9 cellular contexts compared by ENCODE assay signal in genomic region chr1:2682879-2683805, GRCh38. TPM values are rescaled to one million over a fixed set of nuclear protein-coding genes. Genes with fewer than 3 reads are reported as not detected.
DNase-seq lines count a peak whose midpoint lies in the region; ATAC-seq and TF ChIP-seq lines count a peak whose summit lies in the region.
"Not testable (repeated sequence)": the region's sequence is repeated elsewhere in the genome, so short reads cannot be mapped to it uniquely, and the experiment has no call there.
"Had no signal": no experiment of that assay in that cellular context is flagged by ENCODE, and none has a peak within 500 bp of the region (broad histone marks: within the 10 kb centered on the region; RNA-seq: fewer than 3 reads in every experiment).

No MANE protein-coding gene starts in this region.

- not testable (repeated sequence) for H3K36me3 Mint-ChIP-seq in activated B cell treated with CpG ODN at 0.5 μM for 24 hours (ENCODE audit: low read depth); natural killer cell treated with Interleukin-12 subunit alpha and Interleukin-12 subunit beta and Interleukin-15 and Interleukin-18, amount 100 ng/mL, for 72 hours

- not testable (repeated sequence) for TF ChIP-seq CTCF in activated B cell treated with CpG ODN at 0.5 μM for 24 hours (IDR thresholded peaks at IDR 0.05); mammary epithelial cell (conservative IDR thresholded peaks at IDR 0.05 in 1 of 2, IDR thresholded peaks at IDR 0.05 in 1 of 2; ENCODE audit: extremely low read depth in 1 of 2, insufficient read depth in 1 of 2, low read depth in 1 of 2, low read length in 2 of 2)

- in situ Hi-C loops in mammary epithelial cell (cut with MboI; ENCODE audit: low sequenced_read_pairs in 2 of 2) = not testable (repeated sequence)

- H3K9ac ChIP-seq in mammary epithelial cell (ENCODE audit: insufficient read depth, low read length) = not testable (repeated sequence)

- not testable (repeated sequence) for H3K4me3 Mint-ChIP-seq in activated B cell treated with CpG ODN at 0.5 μM for 24 hours; natural killer cell treated with Interleukin-12 subunit alpha and Interleukin-12 subunit beta and Interleukin-15 and Interleukin-18, amount 100 ng/mL, for 72 hours

- WGBS in mammary epithelial cell (ENCODE audit: low coverage, missing lambda C conversion rate) = 26% methylated on average over 16 of the region's 21 CpGs

- H3K9me3 Mint-ChIP-seq in activated B cell treated with CpG ODN at 0.5 μM for 24 hours; natural killer cell treated with Interleukin-12 subunit alpha and Interleukin-12 subunit beta and Interleukin-15 and Interleukin-18, amount 100 ng/mL, for 72 hours: not testable (repeated sequence)

- H3K27me3 ChIP-seq in mammary epithelial cell (ENCODE audit: insufficient read depth, low read length) = not testable (repeated sequence)

- H3K79me2 ChIP-seq in mammary epithelial cell (ENCODE audit: insufficient read depth, low read length) = not testable (repeated sequence)

- dilution Hi-C loops in mammary epithelial cell (cut with HindIII; ENCODE audit: low sequenced_read_pairs) = not testable (repeated sequence)

- DNase-seq in EL (peak; percentile 0), activated B cell treated with CpG ODN at 0.5 μM for 24 hours (peak; percentile 17), mammary epithelial cell (peak; percentile 0), cardiac septum (ENCODE audit: low spot score) (peak; percentile 75), left kidney (ENCODE audit: low read depth, low spot score) (peak; percentile 0), superior temporal gyrus (ENCODE audit: extremely low spot score) (peak; percentile 0)
- DNase-seq in natural killer cell treated with Interleukin-12 subunit alpha and Interleukin-12 subunit beta and Interleukin-15 and Interleukin-18, amount 100 ng/mL, for 72 hours (ENCODE audit: low spot score) = peak; percentile 57

- H3K4me3 ChIP-seq in mammary epithelial cell (replicated peaks in 1 of 3; ENCODE audit: insufficient read depth in 1 of 3, low read depth in 2 of 3, low read length in 3 of 3) = not testable (repeated sequence)

- not testable (repeated sequence) for H4K20me1 ChIP-seq in mammary epithelial cell (ENCODE audit: insufficient read depth, low read length)

- not testable (repeated sequence) for H2AFZ ChIP-seq in mammary epithelial cell (ENCODE audit: low read depth, low read length)

- H3K36me3 ChIP-seq in mammary epithelial cell (ENCODE audit: insufficient read depth, low read length) = not testable (repeated sequence)

- not testable (repeated sequence) for BruUV-seq in mammary epithelial cell (replicated peaks; lab: Mats Ljungman, UMichigan)

- CTCF ChIA-PET in activated B cell treated with CpG ODN at 0.5 μM for 24 hours (lab: Charles Lee); mammary epithelial cell (lab: Charles Lee; ENCODE audit: low non-redundant PET): not testable (repeated sequence)

- not testable (repeated sequence) for H3K4me1 Mint-ChIP-seq in activated B cell treated with CpG ODN at 0.5 μM for 24 hours; natural killer cell treated with Interleukin-12 subunit alpha and Interleukin-12 subunit beta and Interleukin-15 and Interleukin-18, amount 100 ng/mL, for 72 hours (ENCODE audit: low read depth in 2 of 2)

- intact Hi-C loops in activated B cell treated with CpG ODN at 0.5 μM for 24 hours (cut with micrococcal nuclease); mammary epithelial cell (cut with micrococcal nuclease); cardiac septum (cut with DNase I): not testable (repeated sequence)

- not testable (repeated sequence) for ATAC-seq in activated B cell treated with CpG ODN at 0.5 μM for 24 hours (ENCODE audit: low read depth); natural killer cell treated with Interleukin-12 subunit alpha and Interleukin-12 subunit beta and Interleukin-15 and Interleukin-18, amount 100 ng/mL, for 72 hours

- not testable (repeated sequence) for H3K9me3 ChIP-seq in mammary epithelial cell (replicated peaks; ENCODE audit: insufficient read depth, low read length)

- not testable (repeated sequence) for H3K4me2 ChIP-seq in mammary epithelial cell (ENCODE audit: insufficient read depth, low read depth, low read length)

- not testable (repeated sequence) for H3K4me1 ChIP-seq in mammary epithelial cell (ENCODE audit: insufficient read depth, low read length)

- not testable (repeated sequence) for H3K27me3 Mint-ChIP-seq in activated B cell treated with CpG ODN at 0.5 μM for 24 hours; natural killer cell treated with Interleukin-12 subunit alpha and Interleukin-12 subunit beta and Interleukin-15 and Interleukin-18, amount 100 ng/mL, for 72 hours

- H3K27ac Mint-ChIP-seq in activated B cell treated with CpG ODN at 0.5 μM for 24 hours; natural killer cell treated with Interleukin-12 subunit alpha and Interleukin-12 subunit beta and Interleukin-15 and Interleukin-18, amount 100 ng/mL, for 72 hours: not testable (repeated sequence)

- POLR2A ChIA-PET in activated B cell treated with CpG ODN at 0.5 μM for 24 hours (lab: Charles Lee) = not testable (repeated sequence)

- H3K27ac ChIP-seq in mammary epithelial cell (ENCODE audit: insufficient read depth, low read depth, low read length) = not testable (repeated sequence)

RNA-seq across cellular contexts. Expression of gene MMEL1, which starts 50.3 kb away (rescaled TPM):
- total RNA-seq in activated B cell treated with CpG ODN at 0.5 μM for 24 hours = not detected in 2 replicates
- total RNA-seq in mammary epithelial cell = not detected
- not detected for polyA plus RNA-seq in mammary epithelial cell
- not detected for polyA minus RNA-seq in mammary epithelial cell
- not detected for total RNA-seq in cardiac septum
- under 1 TPM in 1 of 2 donors, not detected in 1; 0.81 TPM for total RNA-seq in natural killer cell treated with Interleukin-12 subunit alpha and Interleukin-12 subunit beta and Interleukin-15 and Interleukin-18, amount 100 ng/mL, for 72 hours
- total RNA-seq: A172, PC-3 had no signal

Comparison
In these comparisons a context has a peak if more than half of its experiments do, and no peak if none do; other contexts are left out.
1. DNase-seq: peak in every context shown above with its lines; median percentile 75 in cardiac septum; 57 in natural killer cell treated with Interleukin-12 subunit alpha and Interleukin-12 subunit beta and Interleukin-15 and Interleukin-18, amount 100 ng/mL, for 72 hours; 17 in activated B cell treated with CpG ODN at 0.5 μM for 24 hours; 0 in EL; 0 in mammary epithelial cell; 0 in left kidney; 0 in superior temporal gyrus.